9 cellular contexts compared by ENCODE assay signal in the genomic region with DNA sequence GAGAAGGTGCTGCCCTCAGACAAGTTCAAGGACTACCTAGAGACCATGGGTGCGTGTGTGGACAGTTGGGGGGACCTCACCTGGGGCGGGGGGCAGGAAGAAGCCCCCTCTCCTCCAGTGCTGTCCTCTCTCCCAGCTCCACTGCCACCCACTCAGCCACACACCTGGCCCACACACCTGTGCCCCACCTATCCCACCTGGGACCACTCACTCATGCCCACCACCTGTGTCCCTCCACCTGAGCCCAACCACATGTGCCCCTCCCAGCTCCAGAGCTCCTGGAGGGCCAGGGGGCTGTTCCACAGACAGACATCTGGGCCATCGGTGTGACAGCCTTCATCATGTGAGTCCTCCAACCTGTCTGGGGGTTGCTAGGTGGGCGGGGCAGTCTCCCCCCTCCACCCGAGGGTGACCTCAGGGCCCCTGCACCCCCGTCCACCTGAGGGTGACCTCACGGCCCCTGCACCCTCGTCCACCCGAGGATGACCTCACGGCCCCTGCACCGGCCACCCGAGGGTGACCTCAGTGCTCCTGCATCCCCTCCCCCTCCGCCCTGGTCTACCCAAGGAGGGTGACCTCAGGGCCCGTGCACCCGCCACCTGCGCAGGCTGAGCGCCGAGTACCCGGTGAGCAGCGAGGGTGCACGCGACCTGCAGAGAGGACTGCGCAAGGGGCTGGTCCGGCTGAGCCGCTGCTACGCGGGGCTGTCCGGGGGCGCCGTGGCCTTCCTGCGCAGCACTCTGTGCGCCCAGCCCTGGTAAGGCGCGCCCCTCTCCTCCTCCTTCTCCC. TPM values are rescaled to one million over a fixed set of nuclear protein-coding genes. Genes with fewer than 3 reads are reported as not detected.
DNase-seq lines count a peak whose midpoint lies in the region; ATAC-seq and TF ChIP-seq lines count a peak whose summit lies in the region.
"Had no signal": no experiment of that assay in that cellular context is flagged by ENCODE, and none has a peak within 500 bp of the region (broad histone marks: within the 10 kb centered on the region; RNA-seq: fewer than 3 reads in every experiment).

No MANE protein-coding gene starts in this region.

- peak overlapping the region; percentile 63 to 79 for H3K4me3 ChIP-seq in ascending aorta
- peak overlapping the region; percentile 54 to 68 for H3K4me3 ChIP-seq in testis

- ATAC-seq in GM21528 (IDR thresholded peaks at IDR 0.05; ENCODE audit: low FRiP score, unreplicated experiment) (no peak), GM21529 (IDR thresholded peaks at IDR 0.05; ENCODE audit: unreplicated experiment) (no peak)

- DNase-seq in NOMO-1 treated with DMSO at 0.1 percent for 48 hours (lab: John Stamatoyannopoulos, UW; ENCODE audit: unreplicated experiment): peak; percentile 58
- DNase-seq in NOMO-1 treated with dmso at 0.1 percent for 144 hours (lab: John Stamatoyannopoulos, UW; ENCODE audit: unreplicated experiment): no peak
- peak in 1 of 2 donors; percentile 4 for DNase-seq in ascending aorta (ENCODE audit: low spot score in 2 of 2)
- peak; percentile 92 for DNase-seq in iPS-NIHi7 (ENCODE audit: extremely low spot score)
- DNase-seq in testis: no peak
- no peak for DNase-seq in NCI-H187 treated with DMSO at 0.1 percent for 48 hours (lab: John Stamatoyannopoulos, UW)
- DNase-seq: DND-41 had no signal

- peaks cover 0 to 6% of the 10 kb centered on the region in 2 donors for H3K4me1 ChIP-seq in ascending aorta
- peaks cover 18% of the 10 kb centered on the region for H3K4me1 ChIP-seq in testis

- H3K36me3 ChIP-seq in ascending aorta (no peaks in the 10 kb centered on the region), testis (ENCODE audit: low read depth, missing control alignments) (no peaks in the 10 kb centered on the region)

- peak overlapping the region in 1 of 2 donors; percentile 55 for H3K27ac ChIP-seq in ascending aorta
- H3K27ac ChIP-seq in testis: peak overlapping the region in 1 of 2 donors; percentile 62

- no peak for TF ChIP-seq POLR2A in testis (IDR thresholded peaks at IDR 0.05)

- H3K9me3 ChIP-seq in ascending aorta (no peaks in the 10 kb centered on the region), testis (no peaks in the 10 kb centered on the region)

- WGBS in testis, 2 donors: 14 to 34% methylated on average over 15 to 27 of the region's 34 CpGs

- H3K27me3 ChIP-seq in ascending aorta (no peaks in the 10 kb centered on the region), testis (no peaks in the 10 kb centered on the region)

- TF ChIP-seq CTCF in ascending aorta (IDR thresholded peaks at IDR 0.05): no peak
- no peak for TF ChIP-seq CTCF in testis (IDR thresholded peaks at IDR 0.05)

- intact Hi-C loops in ascending aorta (cut with DNase I): loop anchor here (2.0 kb wide), 1 partner anchor 29 kb away; a partner anchor contains a TSS
- intact Hi-C loops in testis (cut with DNase I; ENCODE audit: low total_unique reads): no loop called here

RNA-seq across cellular contexts. Expression of a gene that starts 28.8 kb away (rescaled TPM):
- total RNA-seq in ascending aorta (73.3 TPM), testis (10 to 100 TPM; 30.1 to 37.8 TPM)
- polyA plus RNA-seq in testis (ENCODE audit: insufficient read depth, low read depth, low replicate concordance): 19.5 TPM

RNA-seq across cellular contexts. Expression of a gene that starts 38.8 kb away (rescaled TPM):
- total RNA-seq in ascending aorta (not detected), testis (10 to 100 TPM; 21.4 to 33.6 TPM)
- 37.4 TPM for polyA plus RNA-seq in testis (ENCODE audit: insufficient read depth, low read depth, low replicate concordance)

Comparison
In these comparisons a context has a peak if more than half of its experiments do, and no peak if none do; other contexts are left out.
1. DNase-seq: peak in NOMO-1 treated with DMSO at 0.1 percent for 48 hours (single experiment) and iPS-NIHi7 (single experiment); none in NOMO-1 treated with dmso at 0.1 percent for 144 hours (single experiment), testis (single experiment) and NCI-H187 treated with DMSO at 0.1 percent for 48 hours (single experiment).
2. RNA of a gene that starts 38.8 kb away (total RNA-seq): 21.4 to 33.6 TPM in testis; not detected in ascending aorta (single experiment); every median in the first group is over 10 times any median in the second.